Comparison of ENCODE assay signal across 8 cellular contexts in genomic region chr17:980406-981291, GRCh38. TPM values are rescaled to one million over a fixed set of nuclear protein-coding genes. Genes with fewer than 3 reads are reported as not detected.
DNase-seq lines count a peak whose midpoint lies in the region; ATAC-seq, FAIRE-seq and TF ChIP-seq lines count a peak whose summit lies in the region.

No MANE protein-coding gene starts in this region.

- H2AFZ ChIP-seq in keratinocyte (ENCODE audit: control insufficient read depth, low read length): no peak overlapping the region

- H3K4me2 ChIP-seq in keratinocyte (ENCODE audit: control insufficient read depth, extremely low read depth, insufficient read depth, low read depth, low read length): peak overlapping the region; percentile 76

- DNase-seq in CD4-positive, CD25-positive, alpha-beta regulatory T cell: peak; percentile 73 to 90 (median 88)
- DNase-seq in HFFc6 (peak; percentile 85), NCI-H2227 (lab: John Stamatoyannopoulos, UW; ENCODE audit: unreplicated experiment) (peak; percentile 90), keratinocyte (ENCODE audit: low read depth, low spot score) (no peak), posterior vena cava (ENCODE audit: low spot score) (no peak)
- DNase-seq in activated CD4-positive, CD25-positive, alpha-beta regulatory T cell (lab: John Stamatoyannopoulos, UW): peak; percentile 33 to 67 (median 54)
- DNase-seq in central memory CD8-positive, alpha-beta T cell (ENCODE audit: low spot score in 2 of 2): peak; percentile 55 to 73
- peak; percentile 49 to 60 for DNase-seq in stimulated activated CD4-positive, alpha-beta T cell treated with anti-CD3 and anti-CD28 coated beads, Interleukin-15, amount 100 ng/mL, for 1 hour (ENCODE audit: low read depth in 1 of 2, low spot score in 1 of 2)

- no peaks in the 10 kb centered on the region for H4K20me1 ChIP-seq in keratinocyte (ENCODE audit: control insufficient read depth, extremely low read depth, insufficient read depth, low read length)

- no peaks in the 10 kb centered on the region for H3K36me3 Mint-ChIP-seq in CD4-positive, CD25-positive, alpha-beta regulatory T cell
- peaks cover 16% of the 10 kb centered on the region for H3K36me3 Mint-ChIP-seq in HFFc6 (ENCODE audit: low read depth)
- peaks cover 4% of the 10 kb centered on the region for H3K36me3 Mint-ChIP-seq in central memory CD8-positive, alpha-beta T cell (ENCODE audit: insufficient read depth)

- H3K27ac ChIP-seq in CD4-positive, CD25-positive, alpha-beta regulatory T cell (ENCODE audit: insufficient read depth, low read length, poor library complexity, severe bottlenecking): peak overlapping the region; percentile 41
- no peak overlapping the region for H3K27ac ChIP-seq in keratinocyte (ENCODE audit: control insufficient read depth, insufficient read depth, low read length)

- peaks cover 37% of the 10 kb centered on the region for H3K79me2 ChIP-seq in keratinocyte (ENCODE audit: control insufficient read depth, insufficient read depth, low read length)

- no peaks in the 10 kb centered on the region for H3K9me3 ChIP-seq in CD4-positive, CD25-positive, alpha-beta regulatory T cell (ENCODE audit: control insufficient read depth in 2 of 2, low read length in 2 of 2)
- H3K9me3 ChIP-seq in keratinocyte (ENCODE audit: control insufficient read depth, low read depth, low read length): no peaks in the 10 kb centered on the region

- no peaks in the 10 kb centered on the region for H3K9me1 ChIP-seq in keratinocyte (ENCODE audit: control insufficient read depth, extremely low read depth, insufficient read depth, low read length)

- H3K4me3 Mint-ChIP-seq in CD4-positive, CD25-positive, alpha-beta regulatory T cell: peak overlapping the region; percentile 82 to 96 (median 90)
- peak overlapping the region; percentile 86 for H3K4me3 Mint-ChIP-seq in HFFc6
- H3K4me3 Mint-ChIP-seq in central memory CD8-positive, alpha-beta T cell: peak overlapping the region; percentile 73

- peaks cover 13% of the 10 kb centered on the region for H3K27me3 ChIP-seq in CD4-positive, CD25-positive, alpha-beta regulatory T cell (ENCODE audit: control insufficient read depth, insufficient read depth, low read length)
- H3K27me3 ChIP-seq in keratinocyte (ENCODE audit: control insufficient read depth, extremely low read depth, insufficient read depth, low read length): no peaks in the 10 kb centered on the region

- H3K27ac Mint-ChIP-seq in CD4-positive, CD25-positive, alpha-beta regulatory T cell: peak overlapping the region in 2 of 3 donors; percentile 78 to 85
- peak overlapping the region; percentile 60 for H3K27ac Mint-ChIP-seq in HFFc6
- H3K27ac Mint-ChIP-seq in central memory CD8-positive, alpha-beta T cell (ENCODE audit: low read depth): no peak overlapping the region

- dilution Hi-C loops in keratinocyte (cut with MboI; ENCODE audit: extremely low pct_ligation_motif_present, low sequenced_read_pairs): loop anchor here (25.0 kb wide), 1 partner anchor 193 kb away; the partner anchor contains the start of genes GLOD4 and MRM3

- H3K4me1 ChIP-seq in CD4-positive, CD25-positive, alpha-beta regulatory T cell (ENCODE audit: control insufficient read depth, insufficient read depth, low read length, poor library complexity, severe bottlenecking): peaks cover 24% of the 10 kb centered on the region
- H3K4me1 ChIP-seq in keratinocyte (ENCODE audit: control insufficient read depth, extremely low read depth, insufficient read depth, low read length): peaks cover 27% of the 10 kb centered on the region

- H3K9ac ChIP-seq in keratinocyte (ENCODE audit: control insufficient read depth, extremely low read depth, insufficient read depth, low read length): no peak overlapping the region

- ATAC-seq in CD4-positive, CD25-positive, alpha-beta regulatory T cell (ENCODE audit: low read depth in 2 of 2): peak; percentile 72 to 76
- ATAC-seq in central memory CD8-positive, alpha-beta T cell (replicated peaks; ENCODE audit: extremely low read depth, poor library complexity, severe bottlenecking): peak; percentile 82

- peaks cover 7 to 21% (median 13%) of the 10 kb centered on the region in 4 donors for H3K4me1 Mint-ChIP-seq in CD4-positive, CD25-positive, alpha-beta regulatory T cell
- peaks cover 36% of the 10 kb centered on the region for H3K4me1 Mint-ChIP-seq in HFFc6 (ENCODE audit: low read depth)
- peaks cover 17% of the 10 kb centered on the region for H3K4me1 Mint-ChIP-seq in central memory CD8-positive, alpha-beta T cell

- no peaks in the 10 kb centered on the region for H3K36me3 ChIP-seq in CD4-positive, CD25-positive, alpha-beta regulatory T cell (ENCODE audit: control insufficient read depth, insufficient read depth, low read length)
- H3K36me3 ChIP-seq in keratinocyte (ENCODE audit: control insufficient read depth in 2 of 2, extremely low read depth in 1 of 2, insufficient read depth in 2 of 2, low read length in 2 of 2): no peaks in the 10 kb centered on the region

- TF ChIP-seq CTCF in HFFc6 (IDR thresholded peaks at IDR 0.05) (peak; percentile 82), keratinocyte (optimal IDR thresholded peaks at IDR 0.05 in 1 of 3, IDR thresholded peaks at IDR 0.05 in 1 of 3, conservative IDR thresholded peaks at IDR 0.05 in 1 of 3; ENCODE audit: extremely low read depth in 1 of 3, insufficient read depth in 2 of 3, low read length in 3 of 3) (peak; percentile 72 to 80 (median 74))

- FAIRE-seq in keratinocyte (lab: Jason Lieb, UNC): peak; percentile 81

- H3K9me3 Mint-ChIP-seq in CD4-positive, CD25-positive, alpha-beta regulatory T cell: peaks cover 0 to 2% (median 0%) of the 10 kb centered on the region in 7 donors
- H3K9me3 Mint-ChIP-seq in HFFc6: no peaks in the 10 kb centered on the region
- no peaks in the 10 kb centered on the region for H3K9me3 Mint-ChIP-seq in central memory CD8-positive, alpha-beta T cell

- peak overlapping the region; percentile 26 for H3K4me3 ChIP-seq in CD4-positive, CD25-positive, alpha-beta regulatory T cell (ENCODE audit: low read depth, low read length)
- peak overlapping the region in 2 of 3 experiments; percentile 54 to 59 for H3K4me3 ChIP-seq in keratinocyte (ENCODE audit: control insufficient read depth in 2 of 3, extremely low read depth in 1 of 3, insufficient read depth in 2 of 3, low read depth in 1 of 3, low read length in 3 of 3)

- intact Hi-C loops in posterior vena cava (cut with DNase I): loop anchor here (2.0 to 5.0 kb wide), 2 partner anchors 183 to 186 kb away; no protein-coding TSS in a partner anchor

- peaks cover 28% of the 10 kb centered on the region for H3K27me3 Mint-ChIP-seq in CD4-positive, CD25-positive, alpha-beta regulatory T cell
- H3K27me3 Mint-ChIP-seq in HFFc6 (ENCODE audit: insufficient read depth): peaks cover 1% of the 10 kb centered on the region
- H3K27me3 Mint-ChIP-seq in central memory CD8-positive, alpha-beta T cell: peaks cover 30% of the 10 kb centered on the region

RNA-seq across cellular contexts. Expression of gene NXN, which starts 1.1 kb away (rescaled TPM):
- total RNA-seq in CD4-positive, CD25-positive, alpha-beta regulatory T cell: 0.49 TPM
- polyA plus RNA-seq in CD4-positive, CD25-positive, alpha-beta regulatory T cell: under 1 TPM; 0.44 to 0.89 (median 0.73) TPM
- 10 to 100 TPM; 81.7 to 93.8 (median 92.2) TPM for total RNA-seq in HFFc6 (2021; fragmentation: NEBNext Ultra II Directional; extraction: Animal tissue kit (Norgen Biotek cat#: 25700))
- 90.4 to 99.3 TPM (median 94.4 TPM) in 3 replicates for polyA plus RNA-seq in keratinocyte
- 28.0 TPM for polyA plus RNA-seq in keratinocyte (2011; ENCODE audit: low read depth)
- polyA plus RNA-seq in keratinocyte (2011; cell fraction: cytosol; rRNA removed): 105 and 138 TPM in 2 replicates
- polyA plus RNA-seq in keratinocyte (2011; cell fraction: nucleus; rRNA removed): 102 and 138 TPM in 2 replicates
- 68.0 and 95.5 TPM in 2 replicates for polyA plus RNA-seq in keratinocyte (2012; ENCODE audit: low replicate concordance)
- 119 to 243 TPM (median 131 TPM) in 3 replicates for polyA minus RNA-seq in keratinocyte
- polyA minus RNA-seq in keratinocyte (2011; cell fraction: cytosol; rRNA and poly(A)+ RNA removed): 140 TPM
- 67.5 and 81.9 TPM in 2 replicates for polyA minus RNA-seq in keratinocyte (2011; cell fraction: nucleus; rRNA and poly(A)+ RNA removed)
- 10 to 100 TPM; 34.8 to 46.3 TPM for total RNA-seq in posterior vena cava

RNA-seq across cellular contexts. Expression of gene TIMM22, which starts 16.3 kb away (rescaled TPM):
- total RNA-seq in CD4-positive, CD25-positive, alpha-beta regulatory T cell: 9.2 TPM
- 10 to 100 TPM; 23.9 to 28.4 (median 25.2) TPM for polyA plus RNA-seq in CD4-positive, CD25-positive, alpha-beta regulatory T cell
- 10 to 100 TPM; 16.8 to 21.5 (median 18.2) TPM for total RNA-seq in HFFc6 (2021; fragmentation: NEBNext Ultra II Directional; extraction: Animal tissue kit (Norgen Biotek cat#: 25700))
- 11.1 to 24.8 TPM (median 14.4 TPM) in 3 replicates for polyA plus RNA-seq in keratinocyte
- 2.8 TPM for polyA plus RNA-seq in keratinocyte (2011; ENCODE audit: low read depth)
- polyA plus RNA-seq in keratinocyte (2011; cell fraction: cytosol; rRNA removed): 18.1 and 19.0 TPM in 2 replicates
- 12.1 and 12.4 TPM in 2 replicates for polyA plus RNA-seq in keratinocyte (2011; cell fraction: nucleus; rRNA removed)
- polyA plus RNA-seq in keratinocyte (2012; ENCODE audit: low replicate concordance): 11.7 and 20.2 TPM in 2 replicates
- polyA minus RNA-seq in keratinocyte: 12.1 to 16.9 TPM (median 15.9 TPM) in 3 replicates
- 12.3 TPM for polyA minus RNA-seq in keratinocyte (2011; cell fraction: cytosol; rRNA and poly(A)+ RNA removed)
- polyA minus RNA-seq in keratinocyte (2011; cell fraction: nucleus; rRNA and poly(A)+ RNA removed): 5.0 and 8.1 TPM in 2 replicates
- 1 to 10 TPM; 8.0 to 8.4 TPM for total RNA-seq in posterior vena cava

Comparison
In these comparisons a context has a peak if more than half of its experiments do, and no peak if none do; other contexts are left out.
1. DNase-seq: peak in CD4-positive, CD25-positive, alpha-beta regulatory T cell (3 of 3), HFFc6 (single experiment), NCI-H2227 (single experiment), activated CD4-positive, CD25-positive, alpha-beta regulatory T cell (4 of 4), central memory CD8-positive, alpha-beta T cell (2 of 2) and stimulated activated CD4-positive, alpha-beta T cell treated with anti-CD3 and anti-CD28 coated beads, Interleukin-15, amount 100 ng/mL, for 1 hour (2 of 2); none in keratinocyte (single experiment) and posterior vena cava (single experiment).
2. RNA of gene NXN, which starts 1.1 kb away (total RNA-seq): 81.7 to 93.8 TPM in HFFc6 and 34.8 to 46.3 TPM in posterior vena cava; 0.49 TPM in CD4-positive, CD25-positive, alpha-beta regulatory T cell (single experiment); every median in the first group is over 10 times any median in the second.
3. Peak in every context shown above with its lines, with median percentiles within 50 percentile points of each other: H3K4me3 Mint-ChIP-seq.